1 cellular context compared by ENCODE assay signal in genomic region chr5:51539232-51539631, GRCh38.
TF ChIP-seq lines count a peak whose summit lies in the region.

No MANE protein-coding gene starts in this region.

TF ChIP-seq in HepG2, 621 proteins besides CTCF, POLR2A, EP300 and RAD21 (continued from another document):
- TF ChIP-seq ZHX1 (CRISPR knock-in tag; IDR thresholded peaks at IDR 0.05; ENCODE audit: low read depth): no peak
- no peak for TF ChIP-seq ZNF18 (CRISPR knock-in tag; IDR thresholded peaks at IDR 0.05; ENCODE audit: insufficient replicate concordance)
- TF ChIP-seq IRF9 (CRISPR knock-in tag; IDR thresholded peaks at IDR 0.05; ENCODE audit: borderline replicate concordance): no peak
- peak; percentile 96 for TF ChIP-seq ATF7 (IDR thresholded peaks at IDR 0.05)
- TF ChIP-seq ATF7 (CRISPR knock-in tag; IDR thresholded peaks at IDR 0.05): no peak
- TF ChIP-seq KDM5A (IDR thresholded peaks at IDR 0.05; ENCODE audit: borderline replicate concordance, low read length): no peak
